Comparison of ENCODE assay signal across 8 cellular contexts in the genomic region with DNA sequence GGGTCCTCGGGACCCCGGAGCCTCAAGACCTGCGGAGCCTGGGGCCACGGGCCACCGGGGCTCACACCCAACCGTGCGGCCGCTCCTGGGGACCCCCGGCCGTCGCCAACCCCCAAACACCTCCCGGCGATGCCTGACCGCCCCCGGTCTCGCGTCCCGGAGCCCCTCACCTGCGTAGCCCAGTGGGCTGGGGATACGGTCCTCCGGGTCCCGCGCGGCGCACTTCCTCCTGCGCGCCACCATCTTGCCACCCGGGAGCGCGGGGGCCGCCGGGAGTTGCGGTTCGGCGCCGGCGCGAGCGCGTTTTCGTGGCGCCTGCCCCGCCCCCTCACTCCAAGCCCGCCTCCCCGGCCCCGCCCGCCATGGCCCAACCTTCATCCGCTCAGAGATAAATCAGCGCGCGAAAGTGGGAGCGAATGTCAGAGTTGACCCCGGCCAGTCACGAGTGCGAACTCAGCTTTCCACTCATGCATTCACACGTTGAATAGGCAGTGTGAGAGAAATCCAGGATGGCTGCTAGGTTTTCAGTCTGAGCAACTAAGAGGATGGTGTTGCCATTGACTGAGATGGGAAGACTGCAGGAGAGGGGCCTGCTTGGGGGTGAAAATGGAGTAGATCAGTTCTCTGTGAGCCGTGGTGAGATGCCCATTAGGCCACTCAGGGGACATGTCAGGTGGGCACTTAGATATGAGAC. TPM values are rescaled to one million over a fixed set of nuclear protein-coding genes. Genes with fewer than 3 reads are reported as not detected.
A peak's percentile ranks its signal among the peaks of the same experiment; 100 is the strongest.
DNase-seq lines count a peak whose midpoint lies in the region; ATAC-seq and TF ChIP-seq lines count a peak whose summit lies in the region.

A gene with protein sequence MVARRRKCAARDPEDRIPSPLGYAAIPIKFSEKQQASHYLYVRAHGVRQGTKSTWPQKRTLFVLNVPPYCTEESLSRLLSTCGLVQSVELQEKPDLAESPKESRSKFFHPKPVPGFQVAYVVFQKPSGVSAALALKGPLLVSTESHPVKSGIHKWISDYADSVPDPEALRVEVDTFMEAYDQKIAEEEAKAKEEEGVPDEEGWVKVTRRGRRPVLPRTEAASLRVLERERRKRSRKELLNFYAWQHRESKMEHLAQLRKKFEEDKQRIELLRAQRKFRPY (minus strand): TSS at position 253 of the 694 bp plus-strand sequence. CDS start 10 bp downstream, at position 243.

- H3K27me3 ChIP-seq in cardiac muscle cell, result no peaks in the 10 kb centered on the region
- H3K27me3 ChIP-seq in parathyroid adenoma (ENCODE audit: control insufficient read depth, insufficient read depth, low read length), result no peaks in the 10 kb centered on the region
- no peaks in the 10 kb centered on the region for H3K27me3 ChIP-seq in thyroid gland

- H3K4me1 Mint-ChIP-seq in activated naive CD8-positive, alpha-beta T cell treated with anti-CD3 and anti-CD28 coated beads, Interleukin-2, amount 50 U/mL, for 24 hours, result peaks cover 23% of the 10 kb centered on the region

- H3K4me3 Mint-ChIP-seq in activated naive CD8-positive, alpha-beta T cell treated with anti-CD3 and anti-CD28 coated beads, Interleukin-2, amount 50 U/mL, for 24 hours, result peak within 1 kb of the TSS; percentile 98

- ATAC-seq in GM21515 (IDR thresholded peaks at IDR 0.05; ENCODE audit: unreplicated experiment), result peak; percentile 63
- peak; percentile 85 for ATAC-seq in activated naive CD8-positive, alpha-beta T cell treated with anti-CD3 and anti-CD28 coated beads, Interleukin-2, amount 50 U/mL, for 24 hours

- no peaks in the 10 kb centered on the region for H3K4me1 ChIP-seq in cardiac muscle cell (ENCODE audit: low read depth)
- peaks cover 2% of the 10 kb centered on the region for H3K4me1 ChIP-seq in parathyroid adenoma
- peaks cover 3 to 10% of the 10 kb centered on the region in 2 donors for H3K4me1 ChIP-seq in thyroid gland

- H3K27ac ChIP-seq in cardiac muscle cell (no peak within 1 kb of the TSS), parathyroid adenoma (no peak within 1 kb of the TSS), thyroid gland (peak within 1 kb of the TSS; percentile 67 to 70 (median 67))

- DNase-seq in DMS79 (lab: John Stamatoyannopoulos, UW), result peak; percentile 16
- peak; percentile 20 to 44 for DNase-seq in Kasumi-1 (lab: John Stamatoyannopoulos, UW)
- peak; percentile 78 for DNase-seq in T follicular helper cell (ENCODE audit: low read depth)
- DNase-seq in activated naive CD8-positive, alpha-beta T cell treated with anti-CD3 and anti-CD28 coated beads, Interleukin-2, amount 50 U/mL, for 24 hours, result peak; percentile 95
- peak; percentile 81 to 84 for DNase-seq in cardiac muscle cell (ENCODE audit: low read depth in 1 of 2, low spot score in 1 of 2)
- DNase-seq in thyroid gland, result peak; percentile 72 to 81

- peaks cover 25% of the 10 kb centered on the region for H3K36me3 Mint-ChIP-seq in activated naive CD8-positive, alpha-beta T cell treated with anti-CD3 and anti-CD28 coated beads, Interleukin-2, amount 50 U/mL, for 24 hours (ENCODE audit: low read depth)

- no peaks in the 10 kb centered on the region for H3K9me3 ChIP-seq in cardiac muscle cell (ENCODE audit: low read depth)
- H3K9me3 ChIP-seq in parathyroid adenoma (ENCODE audit: control insufficient read depth, low read length), result no peaks in the 10 kb centered on the region
- no peaks in the 10 kb centered on the region for H3K9me3 ChIP-seq in thyroid gland

- peak within 1 kb of the TSS; percentile 25 for H3K4me2 ChIP-seq in parathyroid adenoma (ENCODE audit: low read length)

- 0 to 1% methylated on average over 12 to 14 of the region's 57 CpGs for WGBS in thyroid gland, 2 donors

- H3K27me3 Mint-ChIP-seq in activated naive CD8-positive, alpha-beta T cell treated with anti-CD3 and anti-CD28 coated beads, Interleukin-2, amount 50 U/mL, for 24 hours, result no peaks in the 10 kb centered on the region

- H2AFZ ChIP-seq in parathyroid adenoma, result peak within 1 kb of the TSS; percentile 66

- H3K36me3 ChIP-seq in cardiac muscle cell (peaks cover 2% of the 10 kb centered on the region), parathyroid adenoma (ENCODE audit: control insufficient read depth, insufficient read depth, low read length) (no peaks in the 10 kb centered on the region), thyroid gland (no peaks in the 10 kb centered on the region)

- peak within 1 kb of the TSS; percentile 99 for H3K27ac Mint-ChIP-seq in activated naive CD8-positive, alpha-beta T cell treated with anti-CD3 and anti-CD28 coated beads, Interleukin-2, amount 50 U/mL, for 24 hours

- H3K9me3 Mint-ChIP-seq in activated naive CD8-positive, alpha-beta T cell treated with anti-CD3 and anti-CD28 coated beads, Interleukin-2, amount 50 U/mL, for 24 hours, result no peaks in the 10 kb centered on the region

- no peaks in the 10 kb centered on the region for H3K79me2 ChIP-seq in parathyroid adenoma

- peak in 1 of 2 donors; percentile 75 for TF ChIP-seq POLR2A in thyroid gland (IDR thresholded peaks at IDR 0.05)

- no peak within 1 kb of the TSS for H3K9ac ChIP-seq in parathyroid adenoma

- no peak for TF ChIP-seq CTCF in cardiac muscle cell (IDR thresholded peaks at IDR 0.05; ENCODE audit: low read depth, low read length)
- no peak for TF ChIP-seq CTCF in parathyroid adenoma (IDR thresholded peaks at IDR 0.05)
- no peak for TF ChIP-seq CTCF in thyroid gland (IDR thresholded peaks at IDR 0.05)

- intact Hi-C loops in thyroid gland (cut with DNase I), result no loop called here

- H3K4me3 ChIP-seq in cardiac muscle cell (peak within 1 kb of the TSS; percentile 65), parathyroid adenoma (ENCODE audit: low read depth, low read length) (peak within 1 kb of the TSS; percentile 60), thyroid gland (replicated peaks in 1 of 3) (peak within 1 kb of the TSS; percentile 39 to 92 (median 71))

RNA-seq across cellular contexts. Expression of the gene that starts here (rescaled TPM):
- total RNA-seq in cardiac muscle cell, result 31.0 and 39.6 TPM in 2 replicates
- polyA plus RNA-seq in cardiac muscle cell, result 43.7 and 59.4 TPM in 2 replicates
- 10 to 100 TPM; 20.2 to 27.8 (median 26.8) TPM for total RNA-seq in thyroid gland

Comparison
In these comparisons a context has a peak if more than half of its experiments do, and no peak if none do; other contexts are left out.
1. DNase-seq: peak in every context shown above with its lines; median percentile 95 in activated naive CD8-positive, alpha-beta T cell treated with anti-CD3 and anti-CD28 coated beads, Interleukin-2, amount 50 U/mL, for 24 hours; 82 in cardiac muscle cell; 78 in T follicular helper cell; 76 in thyroid gland; 32 in Kasumi-1; 16 in DMS79.
2. H3K27ac ChIP-seq: peak in thyroid gland (3 of 3); none in cardiac muscle cell (single experiment) and parathyroid adenoma (single experiment).
3. Peak in every context shown above with its lines, with median percentiles within 50 percentile points of each other: H3K4me3 ChIP-seq.